In genomic region chr2:159399716-159400525, GRCh38 we compare ENCODE assay signal across 12 cellular contexts.
A peak's percentile ranks its signal among the peaks of the same experiment; 100 is the strongest.
DNase-seq lines count a peak whose midpoint lies in the region; ATAC-seq, FAIRE-seq and TF ChIP-seq lines count a peak whose summit lies in the region.
"Had no signal": no experiment of that assay in that cellular context is flagged by ENCODE, and none has a peak within 500 bp of the region (broad histone marks: within the 10 kb centered on the region; RNA-seq: fewer than 3 reads in every experiment).

No MANE protein-coding gene starts in this region.

- no peaks in the 10 kb centered on the region for H3K27me3 ChIP-seq in BJ (ENCODE audit: control insufficient read depth, insufficient read depth, low read length)
- no peaks in the 10 kb centered on the region for H3K27me3 ChIP-seq in bronchial epithelial cell (ENCODE audit: control insufficient read depth, insufficient read depth, low read length)
- H3K27me3 ChIP-seq in mesenchymal stem cell (ENCODE audit: control insufficient read depth in 1 of 2, insufficient read depth in 1 of 2, low read length in 2 of 2), result no peaks in the 10 kb centered on the region

- H3K9me3 Mint-ChIP-seq in natural killer cell, result no peaks in the 10 kb centered on the region

- H4K8ac ChIP-seq in mesenchymal stem cell (ENCODE audit: low read length), result no peak overlapping the region

- H2AFZ ChIP-seq in mesenchymal stem cell (ENCODE audit: low read depth, low read length), result no peak overlapping the region

- POLR2A ChIA-PET in BJ (lab: Charles Lee), result no interaction called here

- H3K4me3 Mint-ChIP-seq in natural killer cell, result no peak overlapping the region

- no peaks in the 10 kb centered on the region for H3K9me3 ChIP-seq in mesenchymal stem cell (ENCODE audit: control insufficient read depth, low read length)
- H3K9me3 ChIP-seq: thoracic aorta had no signal

- H2BK5ac ChIP-seq in mesenchymal stem cell (ENCODE audit: low read depth, low read length, poor library complexity, severe bottlenecking), result no peak overlapping the region

- no peak overlapping the region for H4K91ac ChIP-seq in mesenchymal stem cell (ENCODE audit: low read length)

- no peak overlapping the region for H3K9ac ChIP-seq in mesenchymal stem cell (ENCODE audit: low read length)

- no peaks in the 10 kb centered on the region for H3K4me1 Mint-ChIP-seq in natural killer cell

- no peak overlapping the region for H2BK12ac ChIP-seq in mesenchymal stem cell (ENCODE audit: low read length in 2 of 2)

- H3K79me1 ChIP-seq in mesenchymal stem cell (replicated peaks; ENCODE audit: low read length, poor library complexity, severe bottlenecking), result no peaks in the 10 kb centered on the region

- no peak overlapping the region for H3K14ac ChIP-seq in mesenchymal stem cell (ENCODE audit: low read length in 2 of 2)

- H2BK120ac ChIP-seq in mesenchymal stem cell (ENCODE audit: low read depth, low read length), result no peak overlapping the region

- H3K4me1 ChIP-seq in mesenchymal stem cell (ENCODE audit: control insufficient read depth, insufficient read depth, low read depth, low read length), result no peaks in the 10 kb centered on the region

- H3K4me3 ChIP-seq in BJ (ENCODE audit: low read depth, low read length) (no peak overlapping the region), bronchial epithelial cell (ENCODE audit: low read depth, low read length) (no peak overlapping the region), mesenchymal stem cell (ENCODE audit: insufficient read depth in 1 of 2, low read depth in 1 of 2, low read length in 2 of 2) (no peak overlapping the region)
- H3K4me3 ChIP-seq: thoracic aorta had no signal

- no peaks in the 10 kb centered on the region for H3K27me3 Mint-ChIP-seq in natural killer cell (ENCODE audit: low read depth in 2 of 2)

- ATAC-seq in natural killer cell (no peak), HG03175 (IDR thresholded peaks at IDR 0.05; ENCODE audit: unreplicated experiment) (no peak)
- ATAC-seq: esophagus mucosa, HCT116 had no signal

- intact Hi-C loops in natural killer cell (cut with micrococcal nuclease), result no loop called here

- H3K27ac ChIP-seq in mesenchymal stem cell (ENCODE audit: low read length, poor library complexity, severe bottlenecking), result no peak overlapping the region
- H3K27ac ChIP-seq: thoracic aorta had no signal

- CTCF ChIA-PET in BJ (lab: Yijun Ruan, JAX), result interaction anchor here (0.6 kb wide), 1 partner anchor 281 kb away, joined by 3 read pairs; no protein-coding TSS in a partner anchor

- no peak overlapping the region for H3K27ac Mint-ChIP-seq in natural killer cell

- no peak overlapping the region for H3K4ac ChIP-seq in mesenchymal stem cell (ENCODE audit: low read depth in 1 of 2, low read length in 2 of 2)

- DNase-seq in BJ (ENCODE audit: low read depth) (peak; percentile 77), NCI-H146 treated with DMSO at 0.1 percent for 48 hours (lab: John Stamatoyannopoulos, UW; ENCODE audit: unreplicated experiment) (peak; percentile 32), bronchial epithelial cell (ENCODE audit: low read depth) (peak; percentile 67), mesenchymal stem cell (peak; percentile 23), natural killer cell (no peak), SKM-1 treated with dmso at 0.1 percent for 144 hours (lab: John Stamatoyannopoulos, UW; ENCODE audit: unreplicated experiment) (no peak), frontal cortex (ENCODE audit: low spot score in 2 of 2) (no peak)
- DNase-seq: activated T-cell treated with anti-CD3 and anti-CD28 coated beads for 4 hours had no signal

- TF ChIP-seq CTCF in BJ (IDR thresholded peaks at IDR 0.05; ENCODE audit: insufficient read depth, low read depth, low read length) (no peak), bronchial epithelial cell (IDR thresholded peaks at IDR 0.05; ENCODE audit: insufficient read depth, low read length, severe bottlenecking) (no peak), natural killer cell (IDR thresholded peaks at IDR 0.05) (no peak)

- no peaks in the 10 kb centered on the region for H3K36me3 Mint-ChIP-seq in natural killer cell

- no peak overlapping the region for H3K18ac ChIP-seq in mesenchymal stem cell (ENCODE audit: low read depth in 1 of 2, low read length in 2 of 2)

- H3K4me2 ChIP-seq in mesenchymal stem cell (ENCODE audit: low read length, poor library complexity, severe bottlenecking), result no peak overlapping the region

- no peaks in the 10 kb centered on the region for H3K36me3 ChIP-seq in BJ (ENCODE audit: control insufficient read depth, insufficient read depth, low read length)
- no peaks in the 10 kb centered on the region for H3K36me3 ChIP-seq in bronchial epithelial cell (ENCODE audit: control insufficient read depth, insufficient read depth, low read length)
- H3K36me3 ChIP-seq in mesenchymal stem cell (ENCODE audit: control insufficient read depth in 1 of 2, insufficient read depth in 2 of 2, low read depth in 1 of 2, low read length in 2 of 2), result peaks cover 0 to 36% of the 10 kb centered on the region in 2 experiments

- H2AK5ac ChIP-seq in mesenchymal stem cell (ENCODE audit: low read length, severe bottlenecking), result no peak overlapping the region

- no peak for FAIRE-seq in bronchial epithelial cell (lab: Jason Lieb, UNC)
- FAIRE-seq in frontal cortex (lab: Jason Lieb, UNC), result no peak

- 86% methylated on average over 4 of the region's 6 CpGs for WGBS in mesenchymal stem cell

- no peak overlapping the region for H2BK15ac ChIP-seq in mesenchymal stem cell (ENCODE audit: low read depth, poor library complexity, severe bottlenecking)

- H3K23ac ChIP-seq in mesenchymal stem cell (ENCODE audit: low read length in 2 of 2), result no peak overlapping the region

Comparison
In these comparisons a context has a peak if more than half of its experiments do, and no peak if none do; other contexts are left out.
1. DNase-seq: peak in BJ (single experiment), NCI-H146 treated with DMSO at 0.1 percent for 48 hours (single experiment), bronchial epithelial cell (single experiment) and mesenchymal stem cell (single experiment); none in natural killer cell (single experiment), SKM-1 treated with dmso at 0.1 percent for 144 hours (single experiment) and frontal cortex (0 of 2).